In the genomic region with DNA sequence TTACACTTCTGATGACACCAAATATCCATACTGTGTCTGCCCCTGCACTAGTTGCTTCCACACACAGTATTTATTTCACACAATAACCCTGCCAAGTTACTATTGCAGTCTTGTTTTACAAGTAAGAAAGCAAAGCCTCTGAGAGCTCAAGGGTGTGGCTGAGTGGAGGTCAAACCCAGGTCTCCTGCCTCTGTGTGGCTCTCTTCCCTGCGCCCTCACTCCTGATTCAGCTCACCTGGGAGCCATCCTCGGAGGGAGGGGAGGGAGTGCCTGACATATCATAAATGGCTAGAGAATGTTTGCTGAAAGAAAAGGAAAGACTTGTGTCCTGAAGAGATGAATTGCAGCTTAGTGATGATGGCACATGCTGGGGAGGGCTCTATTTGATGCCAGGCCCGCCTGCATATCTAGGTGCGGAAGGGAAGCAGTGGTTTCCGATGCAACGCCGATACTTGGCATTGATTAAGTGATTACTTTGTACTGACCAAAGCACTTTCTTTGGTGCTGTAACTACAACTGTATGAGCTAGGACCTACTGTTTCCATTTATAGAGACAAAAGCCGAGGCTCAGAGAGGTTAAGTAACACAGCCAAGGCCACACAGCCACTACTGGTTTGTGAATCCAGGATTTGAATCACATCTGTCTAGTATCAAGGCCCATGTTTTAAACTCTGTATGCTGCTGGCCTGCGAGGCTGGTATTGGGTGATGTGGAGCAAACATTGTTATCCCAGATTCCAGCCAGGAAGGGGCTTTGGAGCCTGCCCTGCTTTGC, we compare ENCODE assay signal across 23 cellular contexts. TPM values are rescaled to one million over a fixed set of nuclear protein-coding genes. Genes with fewer than 3 reads are reported as not detected.
DNase-seq lines count a peak whose midpoint lies in the region; ATAC-seq and TF ChIP-seq lines count a peak whose summit lies in the region.
"Had no signal": no experiment of that assay in that cellular context is flagged by ENCODE, and none has a peak within 500 bp of the region (broad histone marks: within the 10 kb centered on the region; RNA-seq: fewer than 3 reads in every experiment).

No MANE protein-coding gene starts in this region.

- ATAC-seq in Right ventricle myocardium superior (ENCODE audit: poor library complexity) (peak; percentile 21), lower lobe of right lung (peak; percentile 58 to 66), GM19463 (IDR thresholded peaks at IDR 0.05; ENCODE audit: unreplicated experiment) (no peak), HG02840 (IDR thresholded peaks at IDR 0.05; ENCODE audit: low FRiP score, unreplicated experiment) (no peak)

- peaks cover 0 to 3% of the 10 kb centered on the region in 2 donors for H3K9me3 ChIP-seq in right atrium auricular region
- no peaks in the 10 kb centered on the region for H3K9me3 ChIP-seq in lower lobe of right lung
- H3K9me3 ChIP-seq: psoas muscle had no signal

- H3K4me3 ChIP-seq in right atrium auricular region: no peak overlapping the region
- H3K4me3 ChIP-seq in lower lobe of right lung: no peak overlapping the region
- H3K4me3 ChIP-seq: heart left ventricle, psoas muscle, SK-N-MC had no signal

- intact Hi-C loops in Right ventricle myocardium superior (cut with DNase I) (no loop called here), lower lobe of right lung (cut with DNase I) (no loop called here)

- DNase-seq in Right ventricle myocardium superior (no peak), right atrium auricular region (ENCODE audit: low spot score) (no peak), caudate nucleus (lab: John Stamatoyannopoulos, UW) (no peak), lower lobe of right lung (no peak), activated gamma-delta T cell (lab: John Stamatoyannopoulos, UW) (no peak), dedifferentiated amniotic fluid mesenchymal stem cell (ENCODE audit: extremely low spot score) (no peak)
- DNase-seq: activated CD4-positive, alpha-beta memory T cell treated with anti-CD3 and anti-CD28 coated beads for 36 hours; activated naive CD4-positive, alpha-beta T cell treated with anti-CD3 and anti-CD28 coated beads for 36 hours; aorta; cerebellar nuclear complex; effector memory CD4-positive, alpha-beta T cell; heart left ventricle; IMR-90; left ventricle myocardium superior; MM.1S; NCI-H1436; psoas muscle; small intestine; WERI-Rb-1 had no signal

- no peaks in the 10 kb centered on the region for H3K27me3 ChIP-seq in right atrium auricular region
- H3K27me3 ChIP-seq in lower lobe of right lung (ENCODE audit: low read depth): no peaks in the 10 kb centered on the region
- H3K27me3 ChIP-seq: heart left ventricle had no signal

- H3K27ac ChIP-seq in right atrium auricular region (no peak overlapping the region), caudate nucleus (ENCODE audit: low read depth, low read length) (peak overlapping the region; percentile 94), lower lobe of right lung (no peak overlapping the region)
- H3K27ac ChIP-seq: HL-60, psoas muscle, SK-N-MC, WERI-Rb-1 had no signal

- no peaks in the 10 kb centered on the region for H3K36me3 ChIP-seq in right atrium auricular region
- no peaks in the 10 kb centered on the region for H3K36me3 ChIP-seq in lower lobe of right lung

- TF ChIP-seq CTCF in right atrium auricular region (IDR thresholded peaks at IDR 0.05) (no peak), lower lobe of right lung (IDR thresholded peaks at IDR 0.05) (no peak)

- peaks cover 0 to 7% of the 10 kb centered on the region in 2 donors for H3K4me1 ChIP-seq in right atrium auricular region
- peaks cover 33% of the 10 kb centered on the region for H3K4me1 ChIP-seq in lower lobe of right lung

RNA-seq across cellular contexts. Expression of a gene that starts 41.2 kb away (rescaled TPM):
- total RNA-seq in Right ventricle myocardium superior (11.5 TPM), right atrium auricular region (1 to 10 TPM; 5.9 to 8.7 TPM), lower lobe of right lung (47.8 TPM)

Comparison
In these comparisons a context has a peak if more than half of its experiments do, and no peak if none do; other contexts are left out.
1. ATAC-seq: peak in Right ventricle myocardium superior (single experiment) and lower lobe of right lung (2 of 2); none in GM19463 (single experiment) and HG02840 (single experiment).